Comparison of ENCODE assay signal across 8 cellular contexts in genomic region chr13:99500839-99501134, GRCh38. TPM values are rescaled to one million over a fixed set of nuclear protein-coding genes. Genes with fewer than 3 reads are reported as not detected.
DNase-seq lines count a peak whose midpoint lies in the region; ATAC-seq and TF ChIP-seq lines count a peak whose summit lies in the region.

No MANE protein-coding gene starts in this region.

- 1 to 2% methylated on average over 7 of the region's 7 CpGs for WGBS in tibial nerve, 2 donors

- H3K9me3 ChIP-seq in tibial nerve = no peaks in the 10 kb centered on the region

- peak overlapping the region; percentile 85 to 97 (median 88) for H3K4me3 ChIP-seq in tibial nerve

- no peak for TF ChIP-seq CTCF in tibial nerve (IDR thresholded peaks at IDR 0.05)

- peak overlapping the region; percentile 99 for H3K27ac Mint-ChIP-seq in activated naive CD4-positive, alpha-beta T cell treated with anti-CD3 and anti-CD28 coated beads, Interleukin-2, amount 50 U/mL, for 72 hours

- peaks cover 0 to 73% (median 25%) of the 10 kb centered on the region in 4 donors for H3K4me1 ChIP-seq in tibial nerve

- no peaks in the 10 kb centered on the region for H3K27me3 ChIP-seq in layer of hippocampus (ENCODE audit: control insufficient read depth, insufficient read depth, low read length)
- no peaks in the 10 kb centered on the region for H3K27me3 ChIP-seq in tibial nerve

- TF ChIP-seq POLR2A in tibial nerve (IDR thresholded peaks at IDR 0.05) = no peak

- TF ChIP-seq EP300 in tibial nerve (IDR thresholded peaks at IDR 0.05) = no peak

- peaks cover 0 to 8% of the 10 kb centered on the region in 2 donors for H3K9me3 Mint-ChIP-seq in activated naive CD4-positive, alpha-beta T cell treated with anti-CD3 and anti-CD28 coated beads, Interleukin-2, amount 50 U/mL, for 72 hours

- in situ Hi-C loops in G401 (cut with HindIII; ENCODE audit: low sequenced_read_pairs) (no loop called here), KBM-7 (cut with MboI; ENCODE audit: low pct_unique_long_range_greater_than_20kb, low sequenced_read_pairs) (no loop called here)

- peaks cover 29 to 39% of the 10 kb centered on the region in 2 donors for H3K36me3 Mint-ChIP-seq in activated naive CD4-positive, alpha-beta T cell treated with anti-CD3 and anti-CD28 coated beads, Interleukin-2, amount 50 U/mL, for 72 hours

- no peaks in the 10 kb centered on the region for H3K36me3 ChIP-seq in tibial nerve

- ATAC-seq in GM18520 (IDR thresholded peaks at IDR 0.05; ENCODE audit: unreplicated experiment) = peak; percentile 1
- peak; percentile 4 for ATAC-seq in HG02943 (IDR thresholded peaks at IDR 0.05; ENCODE audit: low read depth, unreplicated experiment)
- peak; percentile 14 to 38 for ATAC-seq in activated naive CD4-positive, alpha-beta T cell treated with anti-CD3 and anti-CD28 coated beads, Interleukin-2, amount 50 U/mL, for 72 hours

- DNase-seq in activated naive CD4-positive, alpha-beta T cell treated with anti-CD3 and anti-CD28 coated beads, Interleukin-2, amount 50 U/mL, for 72 hours (ENCODE audit: low spot score in 2 of 2) = no peak
- DNase-seq in tibial nerve (ENCODE audit: low spot score in 2 of 2) (no peak), retina (no peak), G401 (ENCODE audit: low spot score) (no peak), KBM-7 (no peak)

- H3K27ac ChIP-seq in layer of hippocampus (ENCODE audit: low read depth, low read length) (peak overlapping the region; percentile 50), tibial nerve (peak overlapping the region in 3 of 4 donors; percentile 71 to 91 (median 90))

RNA-seq across cellular contexts. Expression of gene TM9SF2, which starts 0.5 kb away (rescaled TPM):
- total RNA-seq in activated naive CD4-positive, alpha-beta T cell treated with anti-CD3 and anti-CD28 coated beads, Interleukin-2, amount 50 U/mL, for 72 hours = 10 to 100 TPM; 44.0 to 49.0 TPM
- total RNA-seq in tibial nerve = 100 to 1,000 TPM in 1 of 4 donors, 10 to 100 TPM in 3; 67.8 to 110 (median 82.7) TPM
- total RNA-seq in G401 (2014; rRNA removed; shearing (Covaris generic)) = 88.6 and 121 TPM in 2 replicates
